In genomic region chrX:9285342-9285771, GRCh38 we compare ENCODE assay signal across 11 cellular contexts.
A peak's percentile ranks its signal among the peaks of the same experiment; 100 is the strongest.
DNase-seq lines count a peak whose midpoint lies in the region; ATAC-seq lines count a peak whose summit lies in the region.
"Had no signal": no experiment of that assay in that cellular context is flagged by ENCODE, and none has a peak within 500 bp of the region (broad histone marks: within the 10 kb centered on the region; RNA-seq: fewer than 3 reads in every experiment).

No MANE protein-coding gene starts in this region.

- ATAC-seq in HG03196 (IDR thresholded peaks at IDR 0.05; ENCODE audit: unreplicated experiment) (peak; percentile 46), left lobe of liver (no peak)

- no peaks in the 10 kb centered on the region for H3K36me3 ChIP-seq in HAP-1 (replicated peaks)
- H3K36me3 ChIP-seq: thoracic aorta had no signal

- H3K27ac Mint-ChIP-seq in activated CD4-positive, alpha-beta memory T cell treated with anti-CD3 and anti-CD28 coated beads, Interleukin-2, amount 10 ng/mL, durations not matched to agents 7 days and 5 days, result peak overlapping the region; percentile 35
- H3K27ac Mint-ChIP-seq: mesothelial cell of epicardium had no signal

- H3K36me3 Mint-ChIP-seq in activated CD4-positive, alpha-beta memory T cell treated with anti-CD3 and anti-CD28 coated beads, Interleukin-2, amount 10 ng/mL, durations not matched to agents 7 days and 5 days (ENCODE audit: low read depth), result no peaks in the 10 kb centered on the region
- H3K36me3 Mint-ChIP-seq: mesothelial cell of epicardium had no signal

- H3K4me1 Mint-ChIP-seq in activated CD4-positive, alpha-beta memory T cell treated with anti-CD3 and anti-CD28 coated beads, Interleukin-2, amount 10 ng/mL, durations not matched to agents 7 days and 5 days, result peaks cover 29% of the 10 kb centered on the region

- H3K9me3 ChIP-seq in HAP-1, result no peaks in the 10 kb centered on the region
- H3K9me3 ChIP-seq: thoracic aorta had no signal

- H3K4me3 ChIP-seq in HAP-1, result no peak overlapping the region
- H3K4me3 ChIP-seq: thoracic aorta had no signal

- in situ Hi-C loops in HAP-1 (cut with MboI; ENCODE audit: low sequenced_read_pairs), result no loop called here

- CTCF ChIA-PET in activated CD4-positive, alpha-beta memory T cell treated with anti-CD3 and anti-CD28 coated beads, Interleukin-2, amount 10 ng/mL, durations not matched to agents 7 days and 5 days (lab: Charles Lee), result no interaction called here

- no peaks in the 10 kb centered on the region for H3K4me1 ChIP-seq in HAP-1

- no peaks in the 10 kb centered on the region for H3K27me3 Mint-ChIP-seq in activated CD4-positive, alpha-beta memory T cell treated with anti-CD3 and anti-CD28 coated beads, Interleukin-2, amount 10 ng/mL, durations not matched to agents 7 days and 5 days

- no peaks in the 10 kb centered on the region for H3K9me3 Mint-ChIP-seq in activated CD4-positive, alpha-beta memory T cell treated with anti-CD3 and anti-CD28 coated beads, Interleukin-2, amount 10 ng/mL, durations not matched to agents 7 days and 5 days

- peak; percentile 28 for DNase-seq in activated CD4-positive, alpha-beta memory T cell treated with anti-CD3 and anti-CD28 coated beads, Interleukin-2, amount 10 ng/mL, durations not matched to agents 7 days and 5 days
- peak; percentile 42 for DNase-seq in activated naive CD8-positive, alpha-beta T cell treated with anti-CD3 and anti-CD28 coated beads, Interleukin-2, amount 50 U/mL, for 16 hours (ENCODE audit: low read depth, low spot score)
- peak; percentile 53 for DNase-seq in stimulated activated CD8-positive, alpha-beta memory T cell treated with anti-CD3 and anti-CD28 coated beads, Interleukin-4, amount 100 ng/mL, for 24 hours (ENCODE audit: low read depth)
- no peak for DNase-seq in left lobe of liver (ENCODE audit: low spot score)
- DNase-seq in HAP-1 (ENCODE audit: low spot score in 2 of 2), result no peak
- no peak for DNase-seq in epidermal melanocyte (ENCODE audit: insufficient read length, low spot score)
- no peak for DNase-seq in pons (ENCODE audit: low spot score)
- DNase-seq: NCI-H187 had no signal

- no peaks in the 10 kb centered on the region for H3K27me3 ChIP-seq in HAP-1 (ENCODE audit: low read depth)

- H3K4me3 Mint-ChIP-seq in activated CD4-positive, alpha-beta memory T cell treated with anti-CD3 and anti-CD28 coated beads, Interleukin-2, amount 10 ng/mL, durations not matched to agents 7 days and 5 days, result no peak overlapping the region
- H3K4me3 Mint-ChIP-seq: mesothelial cell of epicardium had no signal

- POLR2A ChIA-PET in activated CD4-positive, alpha-beta memory T cell treated with anti-CD3 and anti-CD28 coated beads, Interleukin-2, amount 10 ng/mL, durations not matched to agents 7 days and 5 days (lab: Charles Lee), result no interaction called here

Comparison
In these comparisons a context has a peak if more than half of its experiments do, and no peak if none do; other contexts are left out.
1. DNase-seq: peak in activated CD4-positive, alpha-beta memory T cell treated with anti-CD3 and anti-CD28 coated beads, Interleukin-2, amount 10 ng/mL, durations not matched to agents 7 days and 5 days (single experiment), activated naive CD8-positive, alpha-beta T cell treated with anti-CD3 and anti-CD28 coated beads, Interleukin-2, amount 50 U/mL, for 16 hours (single experiment) and stimulated activated CD8-positive, alpha-beta memory T cell treated with anti-CD3 and anti-CD28 coated beads, Interleukin-4, amount 100 ng/mL, for 24 hours (single experiment); none in left lobe of liver (single experiment), HAP-1 (0 of 2), epidermal melanocyte (single experiment) and pons (single experiment).